In the genomic region with DNA sequence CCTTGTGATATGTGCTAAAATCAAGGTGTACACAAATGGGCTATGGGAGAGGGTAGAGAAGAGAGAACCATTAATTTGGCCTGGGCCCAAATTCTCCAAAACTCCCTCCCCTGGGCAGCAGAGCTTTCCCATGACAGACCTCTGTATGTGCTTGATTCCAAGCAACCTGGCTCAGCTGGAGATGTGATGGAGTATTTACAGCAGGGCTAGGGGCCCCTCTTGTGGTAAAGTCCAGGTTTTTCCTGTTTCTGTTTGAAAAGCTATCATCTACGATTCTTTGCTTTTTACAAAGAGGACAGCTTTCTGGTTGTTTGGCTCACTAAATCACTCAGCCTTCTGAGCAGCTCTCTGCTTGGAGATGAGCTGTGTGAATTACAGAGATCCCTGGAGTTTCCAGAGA, we compare ENCODE assay signal across 13 cellular contexts. TPM values are rescaled to one million over a fixed set of nuclear protein-coding genes. Genes with fewer than 3 reads are reported as not detected.
A peak's percentile ranks its signal among the peaks of the same experiment; 100 is the strongest.
DNase-seq lines count a peak whose midpoint lies in the region; ATAC-seq and TF ChIP-seq lines count a peak whose summit lies in the region.
"Had no signal": no experiment of that assay in that cellular context is flagged by ENCODE, and none has a peak within 500 bp of the region (broad histone marks: within the 10 kb centered on the region; RNA-seq: fewer than 3 reads in every experiment).

No MANE protein-coding gene starts in this region.

- intact Hi-C loops in heart left ventricle (cut with DNase I) = no loop called here
- intact Hi-C loops in PC-9 (cut with micrococcal nuclease; ENCODE audit: unreplicated experiment) = no loop called here
- intact Hi-C loops in upper lobe of right lung (cut with DNase I) = no loop called here
- intact Hi-C loops in CD4-positive, alpha-beta memory T cell (cut with micrococcal nuclease) = no loop called here
- intact Hi-C loops in uterus (cut with DNase I; ENCODE audit: low total_unique reads) = no loop called here

- H3K4me1 ChIP-seq in cardiac muscle cell (ENCODE audit: low read depth) (no peaks in the 10 kb centered on the region), heart left ventricle (peaks cover 0 to 19% (median 0%) of the 10 kb centered on the region in 12 donors), PC-9 (replicated peaks; ENCODE audit: insufficient read depth) (peaks cover 9% of the 10 kb centered on the region; the same call in 1 of the 2 replicates), upper lobe of right lung (peaks cover 12% of the 10 kb centered on the region), uterus (no peaks in the 10 kb centered on the region)
- H3K4me1 ChIP-seq in CD4-positive, alpha-beta memory T cell (ENCODE audit: insufficient read depth, low read length) = no peaks in the 10 kb centered on the region

- no peaks in the 10 kb centered on the region for H3K9me3 ChIP-seq in cardiac muscle cell (ENCODE audit: low read depth)
- no peaks in the 10 kb centered on the region for H3K9me3 ChIP-seq in heart left ventricle
- no peaks in the 10 kb centered on the region for H3K9me3 ChIP-seq in PC-9 (ENCODE audit: insufficient read depth, low read depth)
- H3K9me3 ChIP-seq in upper lobe of right lung = no peaks in the 10 kb centered on the region
- H3K9me3 ChIP-seq in CD4-positive, alpha-beta memory T cell (ENCODE audit: control insufficient read depth in 1 of 2, low read length in 2 of 2) = no peaks in the 10 kb centered on the region
- H3K9me3 ChIP-seq in uterus = no peaks in the 10 kb centered on the region
- H3K9me3 ChIP-seq: body of pancreas, stomach had no signal

- TF ChIP-seq POLR2A in heart left ventricle (IDR thresholded peaks at IDR 0.05) (no peak), uterus (IDR thresholded peaks at IDR 0.05) (no peak)

- H3K27ac ChIP-seq in cardiac muscle cell (no peak overlapping the region), heart left ventricle (no peak overlapping the region), PC-9 (no peak overlapping the region), upper lobe of right lung (no peak overlapping the region), uterus (no peak overlapping the region)
- H3K27ac ChIP-seq in CD4-positive, alpha-beta memory T cell (ENCODE audit: low read depth, low read length) = no peak overlapping the region
- H3K27ac ChIP-seq: body of pancreas, stomach had no signal

- no peaks in the 10 kb centered on the region for H4K20me1 ChIP-seq in PC-9 (ENCODE audit: insufficient read depth)

- POLR2A ChIA-PET in PC-9 (lab: Charles Lee; ENCODE audit: unreplicated experiment) = no interaction called here
- POLR2A ChIA-PET in CD4-positive, alpha-beta memory T cell (lab: Charles Lee; ENCODE audit: partially characterized antibody) = interaction anchor here (1.0 kb wide), 1 partner anchor 11 kb away, joined by 3 read pairs; no protein-coding TSS in a partner anchor

- no peaks in the 10 kb centered on the region for H3K4me1 Mint-ChIP-seq in CD4-positive, alpha-beta memory T cell

- H3K4me3 ChIP-seq in cardiac muscle cell (no peak overlapping the region), heart left ventricle (no peak overlapping the region), PC-9 (no peak overlapping the region), upper lobe of right lung (no peak overlapping the region), uterus (no peak overlapping the region)
- no peak overlapping the region for H3K4me3 ChIP-seq in CD4-positive, alpha-beta memory T cell (ENCODE audit: low read length in 2 of 2)
- H3K4me3 ChIP-seq: body of pancreas, stomach had no signal

- H3K4me2 ChIP-seq in PC-9 = no peak overlapping the region

- no peaks in the 10 kb centered on the region for H3K36me3 Mint-ChIP-seq in CD4-positive, alpha-beta memory T cell

- peak; percentile 7 to 13 for DNase-seq in cardiac muscle cell (ENCODE audit: low read depth in 1 of 2, low spot score in 1 of 2)
- no peak for DNase-seq in heart left ventricle
- DNase-seq in PC-9 = no peak
- DNase-seq in inferior parietal cortex (ENCODE audit: extremely low spot score) = peak; percentile 38
- no peak for DNase-seq in upper lobe of right lung
- no peak for DNase-seq in UCSD-AML1 (lab: John Stamatoyannopoulos, UW; ENCODE audit: unreplicated experiment)
- no peak for DNase-seq in CD4-positive, alpha-beta memory T cell
- DNase-seq in uterus = no peak
- DNase-seq: activated T-cell treated with anti-CD3 and anti-CD28 coated beads, Interleukin-2, amount 50 U/mL, for 1 hour; stimulated activated CD4-positive, alpha-beta T cell treated with anti-CD3 and anti-CD28 coated beads, Interleukin-15, amount 100 ng/mL, for 24 hours; stomach had no signal

- 20 to 40% (median 32%) methylated on average over 1 of the region's 1 CpG for WGBS in heart left ventricle, 4 donors

- H3K9me2 ChIP-seq in PC-9 (ENCODE audit: insufficient read depth) = no peaks in the 10 kb centered on the region

- H3K27me3 ChIP-seq in cardiac muscle cell (no peaks in the 10 kb centered on the region), heart left ventricle (no peaks in the 10 kb centered on the region), PC-9 (ENCODE audit: insufficient read depth, low read depth) (no peaks in the 10 kb centered on the region), upper lobe of right lung (no peaks in the 10 kb centered on the region), uterus (no peaks in the 10 kb centered on the region)
- no peaks in the 10 kb centered on the region for H3K27me3 ChIP-seq in CD4-positive, alpha-beta memory T cell (ENCODE audit: insufficient read depth, low read length)
- H3K27me3 ChIP-seq: body of pancreas, stomach had no signal

- H3K79me2 ChIP-seq in PC-9 (ENCODE audit: low read depth) = no peaks in the 10 kb centered on the region

- H2AFZ ChIP-seq in PC-9 = no peak overlapping the region

- H3K9me3 Mint-ChIP-seq in CD4-positive, alpha-beta memory T cell = no peaks in the 10 kb centered on the region
- H3K9me3 Mint-ChIP-seq: T-helper 2 cell treated with Interferon-gamma antibody and Interleukin-4, amounts not matched to agents 5 μg/mL and 100 μg/mL, for 36 hours had no signal

- no peaks in the 10 kb centered on the region for H3K36me3 ChIP-seq in cardiac muscle cell
- no peaks in the 10 kb centered on the region for H3K36me3 ChIP-seq in heart left ventricle
- no peaks in the 10 kb centered on the region for H3K36me3 ChIP-seq in PC-9 (ENCODE audit: low read depth)
- H3K36me3 ChIP-seq in upper lobe of right lung = no peaks in the 10 kb centered on the region
- no peaks in the 10 kb centered on the region for H3K36me3 ChIP-seq in CD4-positive, alpha-beta memory T cell (ENCODE audit: insufficient read depth, low read length)
- H3K36me3 ChIP-seq in uterus = no peaks in the 10 kb centered on the region

- CTCF ChIA-PET in PC-9 (lab: Charles Lee) = no interaction called here
- CTCF ChIA-PET in CD4-positive, alpha-beta memory T cell (lab: Charles Lee; ENCODE audit: partially characterized antibody) = no interaction called here

- TF ChIP-seq CTCF in cardiac muscle cell (IDR thresholded peaks at IDR 0.05; ENCODE audit: low read depth, low read length) = no peak
- peak in 4 of 12 donors; percentile 13 to 42 (median 24) for TF ChIP-seq CTCF in heart left ventricle (IDR thresholded peaks at IDR 0.05)
- peak; percentile 28; the same call in 1 of the 2 replicates for TF ChIP-seq CTCF in PC-9 (conservative IDR thresholded peaks at IDR 0.05)
- TF ChIP-seq CTCF in upper lobe of right lung (IDR thresholded peaks at IDR 0.05) = no peak
- no peak for TF ChIP-seq CTCF in uterus (IDR thresholded peaks at IDR 0.05)

- no peaks in the 10 kb centered on the region for H3F3A ChIP-seq in PC-9 (ENCODE audit: insufficient read depth, low read depth)

- BruUV-seq in PC-9 (replicated peaks; lab: Mats Ljungman, UMichigan) = no TSS peak

- H3K4me3 Mint-ChIP-seq in CD4-positive, alpha-beta memory T cell = no peak overlapping the region
- H3K4me3 Mint-ChIP-seq: T-helper 2 cell treated with Interferon-gamma antibody and Interleukin-4, amounts not matched to agents 5 μg/mL and 100 μg/mL, for 36 hours had no signal

- no peak for ATAC-seq in heart left ventricle
- peak; percentile 39 for ATAC-seq in upper lobe of right lung
- ATAC-seq: body of pancreas had no signal

- H3K27ac Mint-ChIP-seq in CD4-positive, alpha-beta memory T cell = no peak overlapping the region
- H3K27ac Mint-ChIP-seq: T-helper 2 cell treated with Interferon-gamma antibody and Interleukin-4, amounts not matched to agents 5 μg/mL and 100 μg/mL, for 36 hours had no signal

- H3K27me3 Mint-ChIP-seq in CD4-positive, alpha-beta memory T cell = peaks cover 0 to 5% of the 10 kb centered on the region in 2 donors

RNA-seq across cellular contexts. Expression of gene KCNS3, which starts 40.3 kb away (rescaled TPM):
- total RNA-seq in cardiac muscle cell = 10.5 and 13.1 TPM in 2 replicates
- 3.7 and 9.0 TPM in 2 replicates for polyA plus RNA-seq in cardiac muscle cell
- total RNA-seq in heart left ventricle = 1 to 10 TPM; 1.7 to 9.9 (median 2.7) TPM
- polyA plus RNA-seq in heart left ventricle = 1 to 10 TPM; 1.0 to 2.5 TPM
- total RNA-seq in PC-9 (2021) = 28.8 and 34.9 TPM in 2 replicates
- total RNA-seq in upper lobe of right lung = 47.8 TPM
- total RNA-seq in CD4-positive, alpha-beta memory T cell = not detected
- polyA plus RNA-seq in CD4-positive, alpha-beta memory T cell = not detected
- total RNA-seq in uterus = 10 to 100 TPM in 3 of 4 donors, 1 to 10 TPM in 1; 4.8 to 67.6 (median 11.6) TPM

Comparison
In these comparisons a context has a peak if more than half of its experiments do, and no peak if none do; other contexts are left out.
1. DNase-seq: peak in cardiac muscle cell (2 of 2) and inferior parietal cortex (single experiment); none in heart left ventricle (0 of 5), PC-9 (0 of 2), upper lobe of right lung (single experiment), UCSD-AML1 (single experiment), CD4-positive, alpha-beta memory T cell (0 of 5) and uterus (0 of 2).